Comparison of ENCODE assay signal across 1 cellular context in genomic region chr14:55026441-55026792, GRCh38.
TF ChIP-seq lines count a peak whose summit lies in the region.

No MANE protein-coding gene starts in this region.

TF ChIP-seq in H1, 55 proteins besides CTCF, POLR2A, EP300 and RAD21:
- TF ChIP-seq JUN (IDR thresholded peaks at IDR 0.05; ENCODE audit: low read depth, low read length) = no peak
- TF ChIP-seq KDM1A (IDR thresholded peaks at IDR 0.05; ENCODE audit: borderline replicate concordance, low read length) = no peak
- no peak for TF ChIP-seq CHD7 (IDR thresholded peaks at IDR 0.05; ENCODE audit: insufficient replicate concordance, low read length)
- TF ChIP-seq ASH2L (IDR thresholded peaks at IDR 0.05; ENCODE audit: low read length) = no peak
- TF ChIP-seq ATF3 (IDR thresholded peaks at IDR 0.05; ENCODE audit: insufficient read depth, low read depth, low read length) = no peak
- TF ChIP-seq TEAD4 (IDR thresholded peaks at IDR 0.05; ENCODE audit: low read depth, low read length) = no peak
- TF ChIP-seq CTBP2 (IDR thresholded peaks at IDR 0.05; ENCODE audit: borderline replicate concordance, insufficient read depth, insufficient read length, low read length) = no peak
- no peak for TF ChIP-seq SUZ12 (IDR thresholded peaks at IDR 0.05; ENCODE audit: low read length)
- no peak for TF ChIP-seq SP2 (IDR thresholded peaks at IDR 0.05; ENCODE audit: low read length)
- TF ChIP-seq SIN3A (conservative IDR thresholded peaks at IDR 0.05 in 1 of 2, IDR thresholded peaks at IDR 0.05 in 1 of 2; ENCODE audit: low read depth in 1 of 2, low read length in 2 of 2) = no peak
- TF ChIP-seq RNF2 (IDR thresholded peaks at IDR 0.05; ENCODE audit: borderline replicate concordance, low read depth, low read length, missing control alignments, poor library complexity, severe bottlenecking) = no peak
- no peak for TF ChIP-seq CREB1 (IDR thresholded peaks at IDR 0.05)
- TF ChIP-seq MAX (IDR thresholded peaks at IDR 0.05) = no peak
- TF ChIP-seq EZH2 (IDR thresholded peaks at IDR 0.05; ENCODE audit: low read depth, low read length, severe bottlenecking) = no peak
- TF ChIP-seq FOSL1 (IDR thresholded peaks at IDR 0.05; ENCODE audit: insufficient read depth, low read depth, low read length) = no peak
- no peak for TF ChIP-seq HDAC6 (IDR thresholded peaks at IDR 0.05; ENCODE audit: low read depth, low read length)
